32 cellular contexts compared by ENCODE assay signal in genomic region chr5:168587987-168588386, GRCh38. TPM values are rescaled to one million over a fixed set of nuclear protein-coding genes. Genes with fewer than 3 reads are reported as not detected.
"Had no signal": no experiment of that assay in that cellular context is flagged by ENCODE, and none has a peak within 500 bp of the region (broad histone marks: within the 10 kb centered on the region; RNA-seq: fewer than 3 reads in every experiment).

No MANE protein-coding gene starts in this region.

- H3K36me3 ChIP-seq: ovary, spleen, suprapubic skin, tibial artery, transverse colon, upper lobe of right lung, uterus had no signal

- H3K9me3 Mint-ChIP-seq: naive thymus-derived CD8-positive, alpha-beta T cell; natural killer cell treated with Interleukin-12 subunit alpha and Interleukin-12 subunit beta and Interleukin-15 and Interleukin-18, amount 100 ng/mL, for 72 hours; nephron progenitor cell; neural crest cell; stimulated activated memory B cell treated with anti-CD40 and anti-IgM and Interleukin-4, amounts not matched to agents 10 μg/mL and 1 μg/mL and 100 μg/mL, for 72 hours; stimulated activated naive CD8-positive, alpha-beta T cell treated with anti-CD3 and anti-CD28 coated beads, Interleukin-15, amount 100 ng/mL, for 72 hours; type B pancreatic cell had no signal

- H3K27ac Mint-ChIP-seq: naive thymus-derived CD8-positive, alpha-beta T cell; natural killer cell treated with Interleukin-12 subunit alpha and Interleukin-12 subunit beta and Interleukin-15 and Interleukin-18, amount 100 ng/mL, for 72 hours; nephron progenitor cell; progenitor cell of endocrine pancreas; stimulated activated memory B cell treated with anti-CD40 and anti-IgM and Interleukin-4, amounts not matched to agents 10 μg/mL and 1 μg/mL and 100 μg/mL, for 72 hours; stimulated activated naive CD8-positive, alpha-beta T cell treated with anti-CD3 and anti-CD28 coated beads, Interleukin-15, amount 100 ng/mL, for 72 hours; type B pancreatic cell had no signal

- ATAC-seq: naive thymus-derived CD8-positive, alpha-beta T cell; natural killer cell treated with Interleukin-12 subunit alpha and Interleukin-12 subunit beta and Interleukin-15 and Interleukin-18, amount 100 ng/mL, for 72 hours; psoas muscle; right cardiac atrium; sciatic nerve; stimulated activated memory B cell treated with anti-CD40 and anti-IgM and Interleukin-4, amounts not matched to agents 10 μg/mL and 1 μg/mL and 100 μg/mL, for 72 hours; stimulated activated naive CD8-positive, alpha-beta T cell treated with anti-CD3 and anti-CD28 coated beads, Interleukin-15, amount 100 ng/mL, for 72 hours; stimulated activated naive CD8-positive, alpha-beta T cell treated with anti-CD3 and anti-CD28 coated beads, Interleukin-15, Interleukin-2, amounts not matched to agents 100 U/mL and 50 U/mL, for 24 hours; upper lobe of right lung had no signal

- H3K36me3 Mint-ChIP-seq: naive thymus-derived CD8-positive, alpha-beta T cell; natural killer cell treated with Interleukin-12 subunit alpha and Interleukin-12 subunit beta and Interleukin-15 and Interleukin-18, amount 100 ng/mL, for 72 hours; stimulated activated memory B cell treated with anti-CD40 and anti-IgM and Interleukin-4, amounts not matched to agents 10 μg/mL and 1 μg/mL and 100 μg/mL, for 72 hours; type B pancreatic cell had no signal

- H3K4me3 ChIP-seq: ovary, psoas muscle, skin epidermis, smooth muscle cell, spleen, suprapubic skin, testis, tibial artery, transverse colon, upper lobe of right lung, uterus had no signal

- H3K4me3 Mint-ChIP-seq: naive thymus-derived CD8-positive, alpha-beta T cell; natural killer cell treated with Interleukin-12 subunit alpha and Interleukin-12 subunit beta and Interleukin-15 and Interleukin-18, amount 100 ng/mL, for 72 hours; nephron progenitor cell; neural crest cell; stimulated activated memory B cell treated with anti-CD40 and anti-IgM and Interleukin-4, amounts not matched to agents 10 μg/mL and 1 μg/mL and 100 μg/mL, for 72 hours; stimulated activated naive CD8-positive, alpha-beta T cell treated with anti-CD3 and anti-CD28 coated beads, Interleukin-15, amount 100 ng/mL, for 72 hours; type B pancreatic cell had no signal

- H3K4me2 ChIP-seq: smooth muscle cell had no signal

- H2AFZ ChIP-seq: parathyroid adenoma had no signal

- H3K27me3 Mint-ChIP-seq: progenitor cell of endocrine pancreas had no signal

- H3K27me3 ChIP-seq: ovary, suprapubic skin, testis, transverse colon, upper lobe of right lung, uterus had no signal

- H3K9ac ChIP-seq: parathyroid adenoma had no signal

- H3K27ac ChIP-seq: ovary, parathyroid adenoma, psoas muscle, skin epidermis, spleen, suprapubic skin, testis, tibial artery, transverse colon, upper lobe of right lung, uterus had no signal

- DNase-seq: naive thymus-derived CD8-positive, alpha-beta T cell; nephron progenitor cell; occipital lobe; ovary; posterior cingulate gyrus; psoas muscle; right cardiac atrium; spleen; stimulated activated CD4-positive, alpha-beta T cell treated with anti-CD3 and anti-CD28 coated beads, Interleukin-12 subunit alpha, Interleukin-12 subunit beta, amount 100 ng/mL, for 4 hours; stimulated activated CD4-positive, alpha-beta T cell treated with anti-CD3 and anti-CD28 coated beads, Interleukin-1b, Interleukin-23, amount 100 ng/mL, for 48 hours; stimulated activated CD4-positive, alpha-beta T cell treated with anti-CD3 and anti-CD28 coated beads, Interleukin-4, amount 100 ng/mL, for 1 hour; stimulated activated CD4-positive, alpha-beta T cell treated with anti-CD3 and anti-CD28 coated beads, Interleukin-4, amount 100 ng/mL, for 4 hours; stimulated activated CD8-positive, alpha-beta memory T cell treated with anti-CD3 and anti-CD28 coated beads, Interleukin-4, amount 100 ng/mL, for 48 hours; stimulated activated naive CD4-positive, alpha-beta T cell; stimulated activated naive CD8-positive, alpha-beta T cell treated with anti-CD3 and anti-CD28 coated beads, Interleukin-15, amount 100 ng/mL, for 72 hours; stimulated activated naive CD8-positive, alpha-beta T cell treated with anti-CD3 and anti-CD28 coated beads, Interleukin-15, Interleukin-2, amounts not matched to agents 100 U/mL and 50 U/mL, for 24 hours; substantia nigra; testis; tibial artery; transverse colon; upper lobe of right lung; uterus had no signal

- H3K4me1 ChIP-seq: psoas muscle, spleen, testis, tibial artery, upper lobe of right lung, uterus had no signal

- H3K9me3 ChIP-seq: ovary, psoas muscle, spleen, suprapubic skin, testis, tibial artery, transverse colon, upper lobe of right lung, uterus had no signal

- H3K79me2 ChIP-seq: parathyroid adenoma had no signal

RNA-seq across cellular contexts. Expression of gene FBLL1, which starts 58.9 kb away (rescaled TPM):
- total RNA-seq: naive thymus-derived CD8-positive, alpha-beta T cell; right cardiac atrium; upper lobe of right lung had no signal
- polyA plus RNA-seq: naive thymus-derived CD8-positive, alpha-beta T cell had no signal
